In the genomic region with DNA sequence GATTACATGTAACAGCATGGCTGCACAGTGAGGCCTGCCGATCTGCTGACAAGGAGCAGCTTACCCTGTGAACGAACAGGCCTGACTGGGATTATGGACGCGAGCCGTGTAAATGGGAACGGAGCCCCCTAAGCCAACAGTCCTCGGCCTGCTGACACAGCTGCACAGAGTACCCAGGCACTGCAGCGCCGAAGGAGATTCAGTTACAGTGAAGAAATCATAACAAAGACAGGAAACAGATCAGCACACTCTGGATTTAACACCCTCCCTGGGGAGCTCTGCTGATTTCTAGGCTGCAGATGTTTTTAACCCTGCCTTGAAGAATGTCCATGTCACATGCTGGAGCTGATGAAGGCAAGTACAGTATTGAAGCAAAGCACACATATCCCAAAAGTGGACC, we compare ENCODE assay signal across 9 cellular contexts. TPM values are rescaled to one million over a fixed set of nuclear protein-coding genes. Genes with fewer than 3 reads are reported as not detected.
A peak's percentile ranks its signal among the peaks of the same experiment; 100 is the strongest.
DNase-seq lines count a peak whose midpoint lies in the region; ATAC-seq and TF ChIP-seq lines count a peak whose summit lies in the region.
"Had no signal": no experiment of that assay in that cellular context is flagged by ENCODE, and none has a peak within 500 bp of the region (broad histone marks: within the 10 kb centered on the region; RNA-seq: fewer than 3 reads in every experiment).

No MANE protein-coding gene starts in this region.

- DNase-seq in GM03348 (ENCODE audit: low spot score) (peak; percentile 80), SK-N-DZ (ENCODE audit: low spot score) (peak; percentile 98), glutamatergic neuron (peak; percentile 31), sciatic nerve (ENCODE audit: low spot score) (peak; percentile 70)
- no peak for DNase-seq in central memory CD4-positive, alpha-beta T cell

- H3K4me1 Mint-ChIP-seq in glutamatergic neuron (ENCODE audit: low read depth, unreplicated experiment), result peaks cover 13% of the 10 kb centered on the region

- peaks cover 2% of the 10 kb centered on the region for H3K27me3 Mint-ChIP-seq in glutamatergic neuron (ENCODE audit: unreplicated experiment)

- H3K36me3 Mint-ChIP-seq in glutamatergic neuron (ENCODE audit: unreplicated experiment), result no peaks in the 10 kb centered on the region

- intact Hi-C loops in sciatic nerve (cut with DNase I), result no loop called here

- H3K9me3 Mint-ChIP-seq in glutamatergic neuron (ENCODE audit: unreplicated experiment), result peaks cover 2% of the 10 kb centered on the region
- H3K9me3 Mint-ChIP-seq: T-helper 1 cell treated with Interleukin-12 subunit alpha and Interleukin-12 subunit beta and Interleukin-4 antibody, amounts not matched to agents 30 μg/mL and 1 μg/mL, for 36 hours had no signal

- ATAC-seq in sciatic nerve (peak; percentile 91), GM19397 (IDR thresholded peaks at IDR 0.05; ENCODE audit: unreplicated experiment) (no peak), HG03378 (IDR thresholded peaks at IDR 0.05; ENCODE audit: unreplicated experiment) (no peak), GM21825 (IDR thresholded peaks at IDR 0.05; ENCODE audit: unreplicated experiment) (no peak)

- TF ChIP-seq CTCF in glutamatergic neuron (IDR thresholded peaks at IDR 0.05; ENCODE audit: partially characterized antibody, unreplicated experiment), result no peak

- peak overlapping the region; percentile 33 for H3K4me3 Mint-ChIP-seq in glutamatergic neuron (ENCODE audit: unreplicated experiment)
- H3K4me3 Mint-ChIP-seq: T-helper 1 cell treated with Interleukin-12 subunit alpha and Interleukin-12 subunit beta and Interleukin-4 antibody, amounts not matched to agents 30 μg/mL and 1 μg/mL, for 36 hours had no signal

- H3K27ac Mint-ChIP-seq in glutamatergic neuron (ENCODE audit: unreplicated experiment), result peak overlapping the region; percentile 57
- H3K27ac Mint-ChIP-seq: T-helper 1 cell treated with Interleukin-12 subunit alpha and Interleukin-12 subunit beta and Interleukin-4 antibody, amounts not matched to agents 30 μg/mL and 1 μg/mL, for 36 hours had no signal

RNA-seq across cellular contexts. Expression of a gene that starts 43.4 kb away (rescaled TPM):
- polyA plus RNA-seq in SK-N-DZ (2014; cell fraction: cytosol; rRNA removed), result 12.1 and 13.5 TPM in 2 replicates
- 4.6 and 5.3 TPM in 2 replicates for polyA plus RNA-seq in SK-N-DZ (2014; cell fraction: nucleus; rRNA removed)
- total RNA-seq in glutamatergic neuron (ENCODE audit: unreplicated experiment) (0.20 TPM), sciatic nerve (19.3 TPM)

Comparison
In these comparisons a context has a peak if more than half of its experiments do, and no peak if none do; other contexts are left out.
1. RNA of a gene that starts 43.4 kb away (total RNA-seq): 19.3 TPM in sciatic nerve (single experiment); 0.20 TPM in glutamatergic neuron (single experiment); every median in the first group is over 10 times any median in the second.